ENCODE assay signal across 9 cellular contexts in the genomic region with DNA sequence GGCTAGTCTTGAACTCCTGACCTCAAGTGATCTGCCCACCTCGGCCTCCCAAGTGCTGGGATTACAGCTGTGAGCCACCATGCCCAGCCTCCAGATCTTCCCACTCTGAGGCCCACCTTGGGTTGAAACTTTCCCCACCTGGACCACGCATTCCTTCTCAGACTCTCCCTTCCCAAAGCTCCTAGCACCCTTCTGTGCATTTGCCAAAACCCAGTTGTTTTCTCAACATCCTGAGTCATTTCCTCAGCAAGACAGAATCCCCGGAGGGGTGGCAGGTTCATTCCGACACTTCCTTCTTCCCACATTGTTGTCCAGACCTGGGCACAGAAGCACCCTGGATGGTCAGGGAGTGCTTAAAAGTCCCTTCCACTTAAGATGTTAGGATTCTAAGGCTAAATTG. TPM values are rescaled to one million over a fixed set of nuclear protein-coding genes. Genes with fewer than 3 reads are reported as not detected.
DNase-seq lines count a peak whose midpoint lies in the region; ATAC-seq, FAIRE-seq and TF ChIP-seq lines count a peak whose summit lies in the region.
"Had no signal": no experiment of that assay in that cellular context is flagged by ENCODE, and none has a peak within 500 bp of the region (broad histone marks: within the 10 kb centered on the region; RNA-seq: fewer than 3 reads in every experiment).

No MANE protein-coding gene starts in this region.

- intact Hi-C loops in right cardiac atrium (cut with DNase I): loop anchor here in 1 of 4 donors (10.0 kb wide), 1 partner anchor 175 kb away; no protein-coding TSS in a partner anchor

- TF ChIP-seq EP300 in upper lobe of left lung (IDR thresholded peaks at IDR 0.05) (no peak), tibial nerve (IDR thresholded peaks at IDR 0.05) (no peak)

- H3K36me3 ChIP-seq in upper lobe of left lung: peaks cover 15 to 30% (median 24%) of the 10 kb centered on the region in 4 donors
- peaks cover 0 to 35% (median 0%) of the 10 kb centered on the region in 3 donors for H3K36me3 ChIP-seq in tibial nerve

- TF ChIP-seq POLR2A in upper lobe of left lung (IDR thresholded peaks at IDR 0.05): no peak
- no peak for TF ChIP-seq POLR2A in GM12891 (IDR thresholded peaks at IDR 0.05; ENCODE audit: low read depth, low read length)
- TF ChIP-seq POLR2A in tibial nerve (IDR thresholded peaks at IDR 0.05): no peak

- TF ChIP-seq CTCF in upper lobe of left lung (IDR thresholded peaks at IDR 0.05) (no peak), tibial nerve (IDR thresholded peaks at IDR 0.05) (no peak)

- H3K4me1 ChIP-seq in right cardiac atrium (ENCODE audit: control insufficient read depth, insufficient read depth, low read length) (peaks cover 10% of the 10 kb centered on the region), upper lobe of left lung (peaks cover 12 to 33% (median 24%) of the 10 kb centered on the region in 4 donors), tibial nerve (peaks cover 0 to 29% (median 9%) of the 10 kb centered on the region in 4 donors)
- H3K4me1 ChIP-seq: pancreas had no signal

- H3K4me3 ChIP-seq in right cardiac atrium (ENCODE audit: low read length) (no peak overlapping the region), upper lobe of left lung (no peak overlapping the region), tibial nerve (no peak overlapping the region)
- H3K4me3 ChIP-seq: pancreas had no signal

- H3K27ac ChIP-seq in right cardiac atrium (ENCODE audit: low read length) (peak overlapping the region; percentile 47), upper lobe of left lung (peak overlapping the region in 3 of 4 donors; percentile 23 to 46 (median 31)), tibial nerve (peak overlapping the region in 2 of 4 donors; percentile 2 to 20)
- H3K27ac ChIP-seq: pancreas had no signal

- ATAC-seq in right cardiac atrium (peak in 1 of 2 donors; percentile 55), upper lobe of left lung (ENCODE audit: low FRiP score in 2 of 2) (peak in 1 of 2 donors; percentile 9), HG03095 (IDR thresholded peaks at IDR 0.05; ENCODE audit: unreplicated experiment) (no peak)

- no peak for FAIRE-seq in GM12891 (lab: Jason Lieb, UNC)
- FAIRE-seq: pancreas had no signal

- no peaks in the 10 kb centered on the region for H3K27me3 ChIP-seq in right cardiac atrium (ENCODE audit: control insufficient read depth, insufficient read depth)
- no peaks in the 10 kb centered on the region for H3K27me3 ChIP-seq in upper lobe of left lung
- H3K27me3 ChIP-seq in tibial nerve: no peaks in the 10 kb centered on the region
- H3K27me3 ChIP-seq: pancreas had no signal

- WGBS in right cardiac atrium: 43% methylated on average over 4 of the region's 4 CpGs
- WGBS in upper lobe of left lung, 2 donors: 41 to 44% methylated on average over 3 to 4 of the region's 4 CpGs
- WGBS in tibial nerve, 2 donors: 54 to 60% methylated on average over 4 of the region's 4 CpGs

- peak; percentile 41 for DNase-seq in HK-2 (ENCODE audit: unreplicated experiment)
- DNase-seq in amniotic epithelial cell (ENCODE audit: low read depth): peak; percentile 64
- DNase-seq in right cardiac atrium: no peak
- DNase-seq in upper lobe of left lung: peak in 1 of 2 donors; percentile 57
- DNase-seq in GM12891 (ENCODE audit: insufficient read length, low spot score): no peak
- DNase-seq in cerebellar nuclear complex (lab: John Stamatoyannopoulos, UW): no peak
- no peak for DNase-seq in tibial nerve (ENCODE audit: low spot score in 2 of 2)
- DNase-seq: pancreas had no signal

- H3K9me3 ChIP-seq in right cardiac atrium (ENCODE audit: control insufficient read depth, low read length) (no peaks in the 10 kb centered on the region), upper lobe of left lung (no peaks in the 10 kb centered on the region), tibial nerve (no peaks in the 10 kb centered on the region)
- H3K9me3 ChIP-seq: pancreas had no signal

TF ChIP-seq in GM12891, 5 proteins besides CTCF, POLR2A, EP300 and RAD21:
- TF ChIP-seq POU2F2 (IDR thresholded peaks at IDR 0.05; ENCODE audit: low read depth, low read length): no peak
- no peak for TF ChIP-seq POLR2AphosphoS5 (IDR thresholded peaks at IDR 0.05; ENCODE audit: low read depth, low read length)

RNA-seq across cellular contexts. Expression of gene BAG3, which starts 28.9 kb away (rescaled TPM):
- 100 to 1,000 TPM; 111 to 166 (median 139) TPM for total RNA-seq in right cardiac atrium
- 134 TPM for polyA plus RNA-seq in right cardiac atrium
- 10 to 100 TPM; 23.0 to 53.8 (median 40.3) TPM for total RNA-seq in upper lobe of left lung
- polyA plus RNA-seq in GM12891 (2012; ENCODE audit: low read depth, missing spikeins): 3.5 TPM
- 10 to 100 TPM; 23.8 to 38.4 (median 32.0) TPM for total RNA-seq in tibial nerve

RNA-seq across cellular contexts. Expression of gene INPP5F, which starts 45.8 kb away (rescaled TPM):
- total RNA-seq in right cardiac atrium (1 to 10 TPM; 4.8 to 6.4 (median 6.3) TPM), upper lobe of left lung (10 to 100 TPM in 3 of 6 donors, 1 to 10 TPM in 3; 6.7 to 14.4 (median 10.1) TPM), tibial nerve (10 to 100 TPM; 22.7 to 39.8 (median 36.4) TPM)
- 3.4 TPM for polyA plus RNA-seq in right cardiac atrium
- polyA plus RNA-seq in GM12891 (2012; ENCODE audit: low read depth, missing spikeins): 8.2 TPM

Comparison
In these comparisons a context has a peak if more than half of its experiments do, and no peak if none do; other contexts are left out.
1. DNase-seq: peak in HK-2 (single experiment) and amniotic epithelial cell (single experiment); none in right cardiac atrium (0 of 3), GM12891 (single experiment), cerebellar nuclear complex (0 of 2) and tibial nerve (0 of 2).